In genomic region chr6:149895702-149896310, GRCh38 we compare ENCODE assay signal across 8 cellular contexts. TPM values are rescaled to one million over a fixed set of nuclear protein-coding genes. Genes with fewer than 3 reads are reported as not detected.
DNase-seq lines count a peak whose midpoint lies in the region; ATAC-seq, FAIRE-seq and TF ChIP-seq lines count a peak whose summit lies in the region.

No MANE protein-coding gene starts in this region.

- no peaks in the 10 kb centered on the region for H3K27me3 ChIP-seq in bronchial epithelial cell (ENCODE audit: control insufficient read depth, insufficient read depth, low read length)
- no peaks in the 10 kb centered on the region for H3K27me3 ChIP-seq in naive thymus-derived CD4-positive, alpha-beta T cell (ENCODE audit: control insufficient read depth in 2 of 2, insufficient read depth in 2 of 2, low read length in 2 of 2)

- no peaks in the 10 kb centered on the region for H3K9me3 ChIP-seq in naive thymus-derived CD4-positive, alpha-beta T cell (ENCODE audit: control insufficient read depth in 2 of 3, low read length in 3 of 3)

- TF ChIP-seq CTCF in bronchial epithelial cell (IDR thresholded peaks at IDR 0.05; ENCODE audit: insufficient read depth, low read length, severe bottlenecking), result no peak

- H3K36me3 ChIP-seq in bronchial epithelial cell (ENCODE audit: control insufficient read depth, insufficient read depth, low read length), result no peaks in the 10 kb centered on the region
- no peaks in the 10 kb centered on the region for H3K36me3 ChIP-seq in naive thymus-derived CD4-positive, alpha-beta T cell (ENCODE audit: control insufficient read depth in 2 of 3, insufficient read depth in 3 of 3, low read length in 3 of 3)

- peaks cover 3 to 32% (median 6%) of the 10 kb centered on the region in 5 donors for H3K27me3 Mint-ChIP-seq in naive thymus-derived CD4-positive, alpha-beta T cell

- H3K27ac Mint-ChIP-seq in naive thymus-derived CD4-positive, alpha-beta T cell, result peak overlapping the region in 1 of 9 donors; percentile 40

- no peak overlapping the region for H3K27ac ChIP-seq in naive thymus-derived CD4-positive, alpha-beta T cell (ENCODE audit: low read depth, low read length)

- DNase-seq in NCI-H2107 (lab: John Stamatoyannopoulos, UW), result peak; percentile 41
- DNase-seq in NCI-H2107 treated with DMSO at 0.1 percent for 48 hours (lab: John Stamatoyannopoulos, UW; ENCODE audit: unreplicated experiment), result no peak
- DNase-seq in bronchial epithelial cell (ENCODE audit: low read depth), result peak; percentile 84
- DNase-seq in naive thymus-derived CD4-positive, alpha-beta T cell, result peak in 7 of 9 donors; percentile 22 to 62 (median 52)
- no peak for DNase-seq in iPS-NIHi7 (ENCODE audit: extremely low spot score)
- DNase-seq in epidermal melanocyte (ENCODE audit: insufficient read length, low spot score), result no peak

- H3K36me3 Mint-ChIP-seq in naive thymus-derived CD4-positive, alpha-beta T cell, result no peaks in the 10 kb centered on the region

- no peak overlapping the region for H3K4me3 ChIP-seq in bronchial epithelial cell (ENCODE audit: low read depth, low read length)
- no peak overlapping the region for H3K4me3 ChIP-seq in naive thymus-derived CD4-positive, alpha-beta T cell (ENCODE audit: low read length)

- ATAC-seq in SK-N-SH treated with all-trans-retinoic acid at 6 μM for 48 hours, result peak; percentile 31
- ATAC-seq in naive thymus-derived CD4-positive, alpha-beta T cell, result peak; percentile 80
- ATAC-seq in HG03159 (IDR thresholded peaks at IDR 0.05; ENCODE audit: unreplicated experiment), result no peak

- no peak overlapping the region for H3K4me3 Mint-ChIP-seq in naive thymus-derived CD4-positive, alpha-beta T cell

- intact Hi-C loops in naive thymus-derived CD4-positive, alpha-beta T cell (cut with micrococcal nuclease), result loop anchor here in 1 of 2 donors (1.0 kb wide), 1 partner anchor 27 kb away; the partner anchor contains the start of gene RAET1G

- CTCF ChIA-PET in naive thymus-derived CD4-positive, alpha-beta T cell (lab: Charles Lee), result interaction anchor here (1.2 kb wide), 1 partner anchor 22 kb away, joined by 3 read pairs; no protein-coding TSS in a partner anchor

- peaks cover 9 to 29% (median 11%) of the 10 kb centered on the region in 7 donors for H3K4me1 Mint-ChIP-seq in naive thymus-derived CD4-positive, alpha-beta T cell

- peaks cover 0 to 9% of the 10 kb centered on the region in 2 donors for H3K4me1 ChIP-seq in naive thymus-derived CD4-positive, alpha-beta T cell (ENCODE audit: control insufficient read depth in 2 of 2, insufficient read depth in 2 of 2, low read length in 2 of 2)

- H3K9me3 Mint-ChIP-seq in naive thymus-derived CD4-positive, alpha-beta T cell, result no peaks in the 10 kb centered on the region

- no peak for FAIRE-seq in bronchial epithelial cell (lab: Jason Lieb, UNC)

- POLR2A ChIA-PET in naive thymus-derived CD4-positive, alpha-beta T cell (lab: Charles Lee), result no interaction called here

TF ChIP-seq in SK-N-SH treated with all-trans-retinoic acid at 6 μM for 48 hours, 23 proteins besides CTCF, POLR2A, EP300 and RAD21:
- TF ChIP-seq ZFP3 (CRISPR knock-in tag; IDR thresholded peaks at IDR 0.05), result no peak
- TF ChIP-seq CSDC2 (CRISPR knock-in tag; IDR thresholded peaks at IDR 0.05), result no peak
- no peak for TF ChIP-seq TOX (CRISPR knock-in tag; IDR thresholded peaks at IDR 0.05; ENCODE audit: borderline replicate concordance)
- TF ChIP-seq, protein P1, sequence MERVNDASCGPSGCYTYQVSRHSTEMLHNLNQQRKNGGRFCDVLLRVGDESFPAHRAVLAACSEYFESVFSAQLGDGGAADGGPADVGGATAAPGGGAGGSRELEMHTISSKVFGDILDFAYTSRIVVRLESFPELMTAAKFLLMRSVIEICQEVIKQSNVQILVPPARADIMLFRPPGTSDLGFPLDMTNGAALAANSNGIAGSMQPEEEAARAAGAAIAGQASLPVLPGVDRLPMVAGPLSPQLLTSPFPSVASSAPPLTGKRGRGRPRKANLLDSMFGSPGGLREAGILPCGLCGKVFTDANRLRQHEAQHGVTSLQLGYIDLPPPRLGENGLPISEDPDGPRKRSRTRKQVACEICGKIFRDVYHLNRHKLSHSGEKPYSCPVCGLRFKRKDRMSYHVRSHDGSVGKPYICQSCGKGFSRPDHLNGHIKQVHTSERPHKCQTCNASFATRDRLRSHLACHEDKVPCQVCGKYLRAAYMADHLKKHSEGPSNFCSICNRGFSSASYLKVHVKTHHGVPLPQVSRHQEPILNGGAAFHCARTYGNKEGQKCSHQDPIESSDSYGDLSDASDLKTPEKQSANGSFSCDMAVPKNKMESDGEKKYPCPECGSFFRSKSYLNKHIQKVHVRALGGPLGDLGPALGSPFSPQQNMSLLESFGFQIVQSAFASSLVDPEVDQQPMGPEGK (CRISPR knock-in tag; IDR thresholded peaks at IDR 0.05; ENCODE audit: borderline replicate concordance), result no peak
- no peak for TF ChIP-seq ZFP30 (CRISPR knock-in tag; IDR thresholded peaks at IDR 0.05)
- no peak for TF ChIP-seq GLIS3 (CRISPR knock-in tag; IDR thresholded peaks at IDR 0.05)
- no peak for TF ChIP-seq ZNF565 (CRISPR knock-in tag; conservative IDR thresholded peaks at IDR 0.05; ENCODE audit: low read depth)

RNA-seq across cellular contexts. Expression of gene RAET1E, which starts 2.1 kb away (rescaled TPM):
- total RNA-seq in bronchial epithelial cell, result 19.0 and 35.1 TPM in 2 replicates
- total RNA-seq in naive thymus-derived CD4-positive, alpha-beta T cell, result not detected
- polyA plus RNA-seq in naive thymus-derived CD4-positive, alpha-beta T cell, result not detected

RNA-seq across cellular contexts. Expression of gene RAET1G, which starts 27.1 kb away (rescaled TPM):
- total RNA-seq in bronchial epithelial cell, result 26.6 and 45.0 TPM in 2 replicates
- total RNA-seq in naive thymus-derived CD4-positive, alpha-beta T cell, result not detected
- polyA plus RNA-seq in naive thymus-derived CD4-positive, alpha-beta T cell, result not detected

RNA-seq across cellular contexts. Expression of gene LRP11, which starts 31.6 kb away (rescaled TPM):
- 108 and 129 TPM in 2 replicates for total RNA-seq in bronchial epithelial cell
- 1 to 10 TPM in 4 of 5 experiments, under 1 TPM in 1; 0.88 to 3.7 (median 2.8) TPM for total RNA-seq in naive thymus-derived CD4-positive, alpha-beta T cell
- 1 to 10 TPM in 1 of 2 donors, under 1 TPM in 1; 0.76 to 1.5 TPM for polyA plus RNA-seq in naive thymus-derived CD4-positive, alpha-beta T cell

RNA-seq across cellular contexts. Expression of gene ULBP2, which starts 46.0 kb away (rescaled TPM):
- 2.4 and 12.2 TPM in 2 replicates for total RNA-seq in bronchial epithelial cell
- total RNA-seq in naive thymus-derived CD4-positive, alpha-beta T cell, result 1 to 10 TPM in 1 of 5 experiments, under 1 TPM in 3, not detected in 1; 0.27 to 1.0 (median 0.65) TPM
- under 1 TPM in 1 of 2 donors, not detected in 1; 0.56 TPM for polyA plus RNA-seq in naive thymus-derived CD4-positive, alpha-beta T cell

Comparison
In these comparisons a context has a peak if more than half of its experiments do, and no peak if none do; other contexts are left out.
1. DNase-seq: peak in NCI-H2107 (single experiment), bronchial epithelial cell (single experiment) and naive thymus-derived CD4-positive, alpha-beta T cell (7 of 9); none in NCI-H2107 treated with DMSO at 0.1 percent for 48 hours (single experiment), iPS-NIHi7 (single experiment) and epidermal melanocyte (single experiment).
2. RNA of gene RAET1E, which starts 2.1 kb away (total RNA-seq): 19.0 to 35.1 TPM in bronchial epithelial cell; not detected in naive thymus-derived CD4-positive, alpha-beta T cell; every median in the first group is over 10 times any median in the second.
3. RNA of gene RAET1G, which starts 27.1 kb away (total RNA-seq): 26.6 to 45.0 TPM in bronchial epithelial cell; not detected in naive thymus-derived CD4-positive, alpha-beta T cell; every median in the first group is over 10 times any median in the second.
4. RNA of gene LRP11, which starts 31.6 kb away (total RNA-seq): 108 to 129 TPM in bronchial epithelial cell; 0.88 to 3.7 TPM in naive thymus-derived CD4-positive, alpha-beta T cell; every median in the first group is over 10 times any median in the second.